In the genomic region with DNA sequence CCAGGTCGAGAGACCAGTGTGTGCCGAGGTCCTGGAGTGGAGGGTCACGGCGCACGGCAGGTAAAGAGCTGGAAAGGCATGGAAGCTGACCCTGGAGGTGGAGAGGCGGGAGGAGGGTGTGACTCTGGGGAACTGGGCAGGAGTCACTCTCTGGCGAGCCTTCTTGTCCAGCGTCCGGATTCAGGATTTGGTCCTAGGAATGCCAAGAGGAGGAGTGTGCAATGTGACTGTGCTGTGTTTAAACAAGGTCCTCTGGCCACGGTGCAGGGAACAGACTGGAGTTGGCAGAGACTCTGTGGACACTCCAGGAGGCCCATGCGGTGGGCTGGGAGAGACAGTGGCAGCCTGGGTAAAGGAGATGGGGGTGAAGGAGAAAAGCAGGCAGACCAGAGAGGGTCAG, we compare ENCODE assay signal across 15 cellular contexts.
"Had no signal": no experiment of that assay in that cellular context is flagged by ENCODE, and none has a peak within 500 bp of the region (broad histone marks: within the 10 kb centered on the region; RNA-seq: fewer than 3 reads in every experiment).

No MANE protein-coding gene starts in this region.

- H3K27ac ChIP-seq: ovary, tibial artery had no signal

- DNase-seq: activated CD4-positive, alpha-beta T cell treated with anti-CD3 and anti-CD28 coated beads for 36 hours; activated CD4-positive, alpha-beta T cell treated with anti-CD3 and anti-CD28 coated beads, Interleukin-2, amount 50 U/mL, for 48 hours; activated gamma-delta T cell treated with Interleukin-2 at 50 U/mL for 16 hours; activated naive CD8-positive, alpha-beta T cell treated with anti-CD3 and anti-CD28 coated beads for 36 hours; activated T-cell treated with anti-CD3 and anti-CD28 coated beads for 4 hours; amniotic stem cell; effector memory CD8-positive, alpha-beta T cell; hypothalamus; naive thymus-derived CD8-positive, alpha-beta T cell; ovary; stimulated activated CD4-positive, alpha-beta T cell treated with anti-CD3 and anti-CD28 coated beads, Interleukin-12 subunit alpha, Interleukin-12 subunit beta, amount 100 ng/mL, for 4 hours; stimulated activated CD4-positive, alpha-beta T cell treated with anti-CD3 and anti-CD28 coated beads, Interleukin-1b, Interleukin-23, amount 100 ng/mL, for 48 hours; stimulated activated CD8-positive, alpha-beta memory T cell treated with anti-CD3 and anti-CD28 coated beads, Interleukin-4, amount 100 ng/mL, for 48 hours; stimulated activated naive CD4-positive, alpha-beta T cell; tibial artery had no signal

- H3K36me3 ChIP-seq: ovary, tibial artery had no signal

- H3K4me3 ChIP-seq: ovary, tibial artery had no signal

- H3K9me3 ChIP-seq: ovary, tibial artery had no signal

- ATAC-seq: activated CD4-positive, alpha-beta T cell treated with anti-CD3 and anti-CD28 coated beads for 36 hours; effector memory CD8-positive, alpha-beta T cell; naive thymus-derived CD8-positive, alpha-beta T cell had no signal

- H3K27me3 ChIP-seq: ovary had no signal
